Comparison of ENCODE assay signal across 8 cellular contexts in genomic region chr11:18527512-18527911, GRCh38. TPM values are rescaled to one million over a fixed set of nuclear protein-coding genes. Genes with fewer than 3 reads are reported as not detected.
DNase-seq lines count a peak whose midpoint lies in the region; ATAC-seq and TF ChIP-seq lines count a peak whose summit lies in the region.

No MANE protein-coding gene starts in this region.

- H3K9me3 Mint-ChIP-seq in CD8-positive, alpha-beta T cell, result no peaks in the 10 kb centered on the region
- no peaks in the 10 kb centered on the region for H3K9me3 Mint-ChIP-seq in activated naive CD4-positive, alpha-beta T cell treated with anti-CD3 and anti-CD28 coated beads, Interleukin-2, amount 50 U/mL, for 72 hours

- peak overlapping the region; percentile 97 for H3K27ac ChIP-seq in CD8-positive, alpha-beta T cell (ENCODE audit: low read depth, low read length)
- H3K27ac ChIP-seq in KMS-11, result peak overlapping the region; percentile 83; the same call in 1 of the 2 replicates
- peak overlapping the region; percentile 81 to 99 (median 98) for H3K27ac ChIP-seq in spleen

- WGBS in spleen, 5 donors, result 47 to 54% (median 49%) methylated on average over 5 of the region's 5 CpGs

- H2AFZ ChIP-seq in KMS-11 (ENCODE audit: low read depth), result peak overlapping the region; percentile 84

- no peaks in the 10 kb centered on the region for H3K9me3 ChIP-seq in CD8-positive, alpha-beta T cell (ENCODE audit: low read length)
- H3K9me3 ChIP-seq in iPS-18c (ENCODE audit: control insufficient read depth, insufficient read depth, low read length) (no peaks in the 10 kb centered on the region), spleen (no peaks in the 10 kb centered on the region)

- H3K27me3 Mint-ChIP-seq in CD8-positive, alpha-beta T cell (ENCODE audit: low read depth), result no peaks in the 10 kb centered on the region

- H3K36me3 ChIP-seq in CD8-positive, alpha-beta T cell (ENCODE audit: insufficient read depth, low read length), result no peaks in the 10 kb centered on the region
- H3K36me3 ChIP-seq in KMS-11 (ENCODE audit: insufficient read depth) (no peaks in the 10 kb centered on the region), spleen (peaks cover 0 to 53% (median 5%) of the 10 kb centered on the region in 6 donors)

- H3K36me3 Mint-ChIP-seq in CD8-positive, alpha-beta T cell, result peaks cover 26% of the 10 kb centered on the region
- H3K36me3 Mint-ChIP-seq in activated naive CD4-positive, alpha-beta T cell treated with anti-CD3 and anti-CD28 coated beads, Interleukin-2, amount 50 U/mL, for 72 hours, result peaks cover 7 to 10% of the 10 kb centered on the region in 2 donors

- H3K27me3 ChIP-seq in CD8-positive, alpha-beta T cell (ENCODE audit: insufficient read depth, low read length), result no peaks in the 10 kb centered on the region
- H3K27me3 ChIP-seq in KMS-11 (ENCODE audit: insufficient read depth, low read depth), result no peaks in the 10 kb centered on the region
- no peaks in the 10 kb centered on the region for H3K27me3 ChIP-seq in spleen (replicated peaks in 1 of 7)

- H3K4me3 ChIP-seq in CD8-positive, alpha-beta T cell (ENCODE audit: low read depth, low read length), result peak overlapping the region; percentile 83
- H3K4me3 ChIP-seq in KMS-11 (IDR thresholded peaks at IDR 0.05; ENCODE audit: insufficient read depth, low read depth, low read length) (no peak overlapping the region), iPS-18c (ENCODE audit: insufficient read depth, low read depth, low read length) (peak overlapping the region; percentile 76), spleen (peak overlapping the region; percentile 49 to 86 (median 76))

- peaks cover 38% of the 10 kb centered on the region for H3K79me2 ChIP-seq in KMS-11 (ENCODE audit: insufficient read depth, low read depth)

- DNase-seq in CD8-positive, alpha-beta T cell, result no peak
- DNase-seq in activated naive CD4-positive, alpha-beta T cell treated with anti-CD3 and anti-CD28 coated beads, Interleukin-2, amount 50 U/mL, for 72 hours (ENCODE audit: low spot score in 2 of 2), result no peak
- no peak for DNase-seq in spleen
- no peak for DNase-seq in stimulated activated CD4-positive, alpha-beta T cell treated with anti-CD3 and anti-CD28 coated beads, Interleukin-4, amount 100 ng/mL, for 1 hour

- intact Hi-C loops in CD8-positive, alpha-beta T cell (cut with DNase I, micrococcal nuclease), result loop anchor here (1.0 to 5.0 kb wide), 10 partner anchors 61 to 1860 kb away; partner anchors contain the start of genes GTF2H1 (in 1 of the 2), HPS5 (in 1 of the 2), PIK3C2A (in 1 of the 2) and PRMT3 (in 1 of the 2)
- intact Hi-C loops in spleen (cut with DNase I; ENCODE audit: low total_unique reads), result no loop called here

- CTCF ChIA-PET in CD8-positive, alpha-beta T cell (lab: Charles Lee), result interaction anchor here (0.6 to 1.5 kb wide), 5 partner anchors 195 to 425 kb away, joined by 3 to 6 read pairs (median 4); no protein-coding TSS in a partner anchor

- POLR2A ChIA-PET in CD8-positive, alpha-beta T cell (lab: Charles Lee), result interaction anchor here (0.6 to 2.6 kb wide), 9 partner anchors 8 to 223 kb away, joined by 3 to 20 read pairs (median 7); partner anchors contain the start of genes LDHA and SPTY2D1

- H3K27ac Mint-ChIP-seq in CD8-positive, alpha-beta T cell, result peak overlapping the region; percentile 100
- H3K27ac Mint-ChIP-seq in activated naive CD4-positive, alpha-beta T cell treated with anti-CD3 and anti-CD28 coated beads, Interleukin-2, amount 50 U/mL, for 72 hours, result peak overlapping the region; percentile 98 to 100

- H3K4me3 Mint-ChIP-seq in CD8-positive, alpha-beta T cell, result peak overlapping the region; percentile 100

- peaks cover 46% of the 10 kb centered on the region for H3K4me1 Mint-ChIP-seq in CD8-positive, alpha-beta T cell (ENCODE audit: low read depth)

- H4K20me1 ChIP-seq in KMS-11 (ENCODE audit: insufficient read depth), result no peaks in the 10 kb centered on the region

- no peak for TF ChIP-seq POLR2A in spleen (IDR thresholded peaks at IDR 0.05)

- TF ChIP-seq CTCF in CD8-positive, alpha-beta T cell (IDR thresholded peaks at IDR 0.05), result no peak
- TF ChIP-seq CTCF in KMS-11 (conservative IDR thresholded peaks at IDR 0.05; ENCODE audit: low read depth, low read length) (no peak), spleen (IDR thresholded peaks at IDR 0.05 in 8 of 11, conservative IDR thresholded peaks at IDR 0.05 in 3 of 11) (no peak)

- peak overlapping the region; percentile 86; the same call in 1 of the 2 replicates for H3K9ac ChIP-seq in KMS-11

- peak overlapping the region; percentile 76 for H3K4me2 ChIP-seq in KMS-11

- peaks cover 23% of the 10 kb centered on the region for H3K4me1 ChIP-seq in CD8-positive, alpha-beta T cell (ENCODE audit: insufficient read depth, low read length)
- H3K4me1 ChIP-seq in KMS-11 (ENCODE audit: low read depth, poor library complexity, severe bottlenecking) (peaks cover 16% of the 10 kb centered on the region), spleen (peaks cover 15 to 50% (median 39%) of the 10 kb centered on the region in 6 donors)

- no peak for ATAC-seq in CD8-positive, alpha-beta T cell
- peak in 1 of 2 donors; percentile 1 for ATAC-seq in activated naive CD4-positive, alpha-beta T cell treated with anti-CD3 and anti-CD28 coated beads, Interleukin-2, amount 50 U/mL, for 72 hours
- ATAC-seq in GM18517 (IDR thresholded peaks at IDR 0.05; ENCODE audit: unreplicated experiment) (no peak), HG03097 (IDR thresholded peaks at IDR 0.05; ENCODE audit: low FRiP score, unreplicated experiment) (no peak)

RNA-seq across cellular contexts. Expression of gene TSG101, which starts 0.8 kb away (rescaled TPM):
- 10 to 100 TPM; 36.2 to 36.5 TPM for total RNA-seq in CD8-positive, alpha-beta T cell
- total RNA-seq in activated naive CD4-positive, alpha-beta T cell treated with anti-CD3 and anti-CD28 coated beads, Interleukin-2, amount 50 U/mL, for 72 hours, result 10 to 100 TPM; 34.0 to 45.0 TPM
- 10 to 100 TPM; 41.5 to 95.1 (median 52.1) TPM for total RNA-seq in spleen
- 10 to 100 TPM; 25.4 to 39.4 (median 34.4) TPM for polyA plus RNA-seq in spleen
